In the genomic region with DNA sequence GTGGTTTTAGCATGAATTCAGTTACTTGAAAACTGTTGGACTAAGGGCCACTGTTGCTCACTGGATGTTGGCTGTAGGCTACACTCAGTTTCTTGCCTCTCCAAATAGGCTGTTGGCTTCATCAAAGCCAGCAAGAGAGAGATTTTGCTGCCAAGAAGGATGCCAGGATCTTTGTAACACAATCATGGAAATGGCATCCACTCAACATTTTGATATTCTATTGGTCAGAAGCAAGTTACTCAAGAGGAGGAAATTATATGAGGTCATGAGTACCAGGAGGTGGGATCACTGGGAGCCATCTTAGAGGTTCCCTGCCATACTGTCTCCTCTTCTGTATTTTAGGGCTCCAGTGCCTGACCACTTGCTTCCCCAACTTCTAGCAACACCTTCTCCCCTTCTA, we compare ENCODE assay signal across 18 cellular contexts. TPM values are rescaled to one million over a fixed set of nuclear protein-coding genes. Genes with fewer than 3 reads are reported as not detected.
"Had no signal": no experiment of that assay in that cellular context is flagged by ENCODE, and none has a peak within 500 bp of the region (broad histone marks: within the 10 kb centered on the region; RNA-seq: fewer than 3 reads in every experiment).

No MANE protein-coding gene starts in this region.

- H3K27ac Mint-ChIP-seq: activated CD4-positive, alpha-beta memory T cell treated with anti-CD3 and anti-CD28 coated beads, Interleukin-2, amount 10 ng/mL, durations not matched to agents 7 days and 5 days; activated CD4-positive, alpha-beta T cell treated with anti-CD3 and anti-CD28 coated beads for 36 hours; activated naive CD8-positive, alpha-beta T cell; brain; naive thymus-derived CD4-positive, alpha-beta T cell; T-helper 17 cell had no signal

- H3K27me3 Mint-ChIP-seq: activated CD4-positive, alpha-beta T cell treated with anti-CD3 and anti-CD28 coated beads for 36 hours; activated naive CD8-positive, alpha-beta T cell had no signal

- H3K36me3 ChIP-seq: left lung, stomach, thoracic aorta had no signal

- H3K27me3 ChIP-seq: hepatocyte, left lung, stomach had no signal

- H3K36me3 Mint-ChIP-seq: brain had no signal

- H3K4me3 ChIP-seq: coronary artery, hepatocyte, left lung, mucosa of descending colon, skin epidermis, stomach, thoracic aorta had no signal

- DNase-seq: activated CD4-positive, alpha-beta memory T cell treated with anti-CD3 and anti-CD28 coated beads, Interleukin-2, amount 10 ng/mL, durations not matched to agents 7 days and 5 days; activated CD4-positive, alpha-beta T cell treated with anti-CD3 and anti-CD28 coated beads for 36 hours; activated T-cell treated with anti-CD3 and anti-CD28 coated beads, Interleukin-2, amount 50 U/mL, for 4 hours; amygdala; left lung; mucosa of descending colon; naive thymus-derived CD4-positive, alpha-beta T cell; stomach; T-helper 17 cell had no signal

- H3K4me1 Mint-ChIP-seq: activated CD4-positive, alpha-beta memory T cell treated with anti-CD3 and anti-CD28 coated beads, Interleukin-2, amount 10 ng/mL, durations not matched to agents 7 days and 5 days; brain; central memory CD8-positive, alpha-beta T cell; T-helper 17 cell had no signal

- H3K4me3 Mint-ChIP-seq: activated CD4-positive, alpha-beta memory T cell treated with anti-CD3 and anti-CD28 coated beads, Interleukin-2, amount 10 ng/mL, durations not matched to agents 7 days and 5 days; activated CD4-positive, alpha-beta T cell treated with anti-CD3 and anti-CD28 coated beads for 36 hours; activated naive CD8-positive, alpha-beta T cell; activated T-cell treated with anti-CD3 and anti-CD28 coated beads, Interleukin-2, amount 50 U/mL, for 4 hours; brain; central memory CD8-positive, alpha-beta T cell; naive thymus-derived CD4-positive, alpha-beta T cell; T-helper 17 cell had no signal

- H3K9me3 ChIP-seq: thoracic aorta had no signal

- FAIRE-seq: keratinocyte had no signal

- H3K27ac ChIP-seq: coronary artery, left lung, stomach, thoracic aorta had no signal

RNA-seq across cellular contexts. Expression of a gene that starts 30.6 kb away (rescaled TPM):
- total RNA-seq: activated CD4-positive, alpha-beta memory T cell treated with anti-CD3 and anti-CD28 coated beads, Interleukin-2, amount 10 ng/mL, durations not matched to agents 7 days and 5 days had no signal

RNA-seq across cellular contexts. Expression of a gene that starts 55.8 kb away (rescaled TPM):
- total RNA-seq: activated CD4-positive, alpha-beta memory T cell treated with anti-CD3 and anti-CD28 coated beads, Interleukin-2, amount 10 ng/mL, durations not matched to agents 7 days and 5 days; activated CD4-positive, alpha-beta T cell treated with anti-CD3 and anti-CD28 coated beads for 36 hours; activated T-cell treated with anti-CD3 and anti-CD28 coated beads, Interleukin-2, amount 50 U/mL, for 4 hours; hepatocyte; left lung; mucosa of descending colon; naive thymus-derived CD4-positive, alpha-beta T cell; stomach; T-helper 17 cell; thoracic aorta; ureter had no signal
- polyA plus RNA-seq: hepatocyte; keratinocyte; naive thymus-derived CD4-positive, alpha-beta T cell; stomach had no signal
